In the genomic region with DNA sequence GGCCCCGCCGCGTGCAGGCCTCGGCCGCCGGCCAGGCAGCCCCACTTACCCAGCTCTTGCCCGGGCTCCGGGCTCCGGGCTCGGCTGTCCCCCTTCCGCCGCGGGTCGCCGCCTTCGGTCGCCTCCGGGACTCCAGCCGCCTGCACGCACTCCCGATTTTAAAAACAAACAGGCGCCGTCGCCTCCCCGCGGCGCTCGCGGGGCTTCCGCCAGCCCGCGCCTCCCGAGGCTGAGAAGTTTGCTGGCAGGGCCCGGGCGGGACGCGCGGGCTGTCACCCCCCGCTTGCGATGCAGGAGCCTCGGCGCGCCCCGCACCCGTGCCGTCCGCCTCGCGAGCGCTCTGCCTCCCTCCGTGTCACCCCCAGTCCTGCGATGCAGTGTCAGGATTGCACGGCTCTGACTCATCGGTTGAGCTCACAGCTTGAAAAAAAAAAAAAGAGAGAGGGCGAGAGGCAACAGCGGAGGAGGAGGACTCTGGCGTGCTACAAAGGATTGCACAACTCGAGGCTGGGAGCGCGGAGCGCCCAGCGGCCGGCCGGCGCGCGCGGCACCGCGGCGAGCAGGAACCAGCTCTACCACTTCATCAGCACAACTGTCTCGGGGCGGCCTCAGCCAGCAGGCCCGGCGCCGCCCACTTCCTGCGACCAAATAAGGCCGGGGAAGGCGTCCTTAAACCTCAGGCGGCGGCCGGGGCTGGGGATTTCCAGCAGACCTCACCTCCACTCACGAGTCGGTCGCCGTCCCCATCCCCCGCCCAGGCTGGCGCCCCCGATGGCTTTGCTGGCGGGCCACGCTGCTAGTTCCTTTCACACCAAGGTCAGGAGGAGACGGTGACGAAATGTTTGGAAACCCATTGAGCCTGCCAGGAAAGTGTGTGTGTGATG, we compare ENCODE assay signal across 1 cellular context.
A peak's percentile ranks its signal among the peaks of the same experiment; 100 is the strongest.
TF ChIP-seq lines count a peak whose summit lies in the region.

No MANE protein-coding gene starts in this region.

TF ChIP-seq in HepG2, 621 proteins besides CTCF, POLR2A, EP300 and RAD21 (continued from another document and continues in another):
- TF ChIP-seq, protein P1, sequence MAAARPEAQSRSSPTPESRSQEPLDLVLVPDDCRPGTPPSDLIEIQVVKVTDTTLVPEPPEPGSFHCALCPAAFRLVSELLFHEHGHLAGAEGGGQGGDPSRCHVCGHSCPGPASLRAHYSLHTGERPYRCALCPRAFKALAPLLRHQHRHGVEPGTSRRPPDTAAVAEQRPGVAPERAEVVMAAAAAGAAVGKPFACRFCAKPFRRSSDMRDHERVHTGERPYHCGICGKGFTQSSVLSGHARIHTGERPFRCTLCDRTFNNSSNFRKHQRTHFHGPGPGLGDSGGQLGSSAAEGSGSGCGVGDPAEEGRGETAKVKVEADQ (CRISPR knock-in tag; IDR thresholded peaks at IDR 0.05; ENCODE audit: borderline replicate concordance) = 0 out of 2 replicates have a peak, but pooled peaks have one; percentile 75
- TF ChIP-seq HOXA3 (CRISPR knock-in tag; IDR thresholded peaks at IDR 0.05) (peak; percentile 79; the same call in 1 of the 2 replicates), SALL2 (CRISPR knock-in tag; IDR thresholded peaks at IDR 0.05) (peak; percentile 72), ZNF792 (CRISPR knock-in tag; IDR thresholded peaks at IDR 0.05) (peak; percentile 82), SATB2 (CRISPR knock-in tag; IDR thresholded peaks at IDR 0.05) (no peak), ZKSCAN5 (CRISPR knock-in tag; IDR thresholded peaks at IDR 0.05) (peak; percentile 71; the same call in 1 of the 2 replicates), CEBPB (IDR thresholded peaks at IDR 0.05; ENCODE audit: borderline replicate concordance, low read depth, low read length) (peak; percentile 99), ZNF562 (CRISPR knock-in tag; IDR thresholded peaks at IDR 0.05; ENCODE audit: borderline replicate concordance) (no peak), ZNF34 (CRISPR knock-in tag; IDR thresholded peaks at IDR 0.05; ENCODE audit: borderline replicate concordance) (0 out of 2 replicates have a peak, but pooled peaks have one; percentile 57), NFATC3 (CRISPR knock-in tag; IDR thresholded peaks at IDR 0.05) (no peak), ZNF564 (CRISPR knock-in tag; IDR thresholded peaks at IDR 0.05) (peak; percentile 63), TBL1XR1 (IDR thresholded peaks at IDR 0.05; ENCODE audit: borderline replicate concordance, low read length, partially characterized antibody) (peak; percentile 77), ZNF772 (CRISPR knock-in tag; IDR thresholded peaks at IDR 0.05) (peak; percentile 60; the same call in 1 of the 2 replicates), KDM1A (CRISPR knock-in tag; IDR thresholded peaks at IDR 0.05) (0 out of 2 replicates have a peak, but pooled peaks have one; percentile 5), ZNF546 (CRISPR knock-in tag; conservative IDR thresholded peaks at IDR 0.05) (no peak), NFKB2 (CRISPR knock-in tag; IDR thresholded peaks at IDR 0.05; ENCODE audit: borderline replicate concordance) (peak; percentile 64; the same call in 1 of the 2 replicates), EEA1 (CRISPR knock-in tag; IDR thresholded peaks at IDR 0.05; ENCODE audit: borderline replicate concordance) (no peak; the same call in 1 of the 2 replicates), IRF2 (CRISPR knock-in tag; IDR thresholded peaks at IDR 0.05) (peak; percentile 85), ZBTB3 (CRISPR knock-in tag; IDR thresholded peaks at IDR 0.05; ENCODE audit: borderline replicate concordance, low read depth) (peak; percentile 85; the same call in 1 of the 2 replicates), GFI1 (CRISPR knock-in tag; IDR thresholded peaks at IDR 0.05; ENCODE audit: borderline replicate concordance) (peak; percentile 78), GLI4 (CRISPR knock-in tag; IDR thresholded peaks at IDR 0.05; ENCODE audit: borderline replicate concordance) (no peak), ATF1 (CRISPR knock-in tag; IDR thresholded peaks at IDR 0.05) (no peak), SALL1 (CRISPR knock-in tag; IDR thresholded peaks at IDR 0.05) (peak; percentile 82), ZSCAN20 (CRISPR knock-in tag; IDR thresholded peaks at IDR 0.05; ENCODE audit: borderline replicate concordance) (peak; percentile 23; the same call in 1 of the 2 replicates), ZFP36 (IDR thresholded peaks at IDR 0.05; ENCODE audit: borderline replicate concordance, low read depth, low read length, partially characterized antibody) (no peak), CREB1 (IDR thresholded peaks at IDR 0.05) (peak; percentile 66), CREB1 (CRISPR knock-in tag; IDR thresholded peaks at IDR 0.05) (peak; percentile 17; the same call in 1 of the 2 replicates), HNRNPK (IDR thresholded peaks at IDR 0.05; ENCODE audit: low read depth, low read length, poor library complexity, severe bottlenecking) (peak; percentile 32), HOXA5 (CRISPR knock-in tag; IDR thresholded peaks at IDR 0.05) (peak; percentile 94), ZNF841 (CRISPR knock-in tag; IDR thresholded peaks at IDR 0.05; ENCODE audit: borderline replicate concordance) (no peak), ETV5 (CRISPR knock-in tag; IDR thresholded peaks at IDR 0.05; ENCODE audit: borderline replicate concordance) (peak; percentile 58; the same call in 1 of the 2 replicates), RBFOX2 (IDR thresholded peaks at IDR 0.05; ENCODE audit: low read depth, low read length) (peak; percentile 68), HNRNPLL (IDR thresholded peaks at IDR 0.05; ENCODE audit: low read depth, low read length, poor library complexity, severe bottlenecking) (peak; percentile 82), ZNF224 (CRISPR knock-in tag; IDR thresholded peaks at IDR 0.05) (peak; percentile 84), ZFAT (CRISPR knock-in tag; conservative IDR thresholded peaks at IDR 0.05) (no peak), ERF (CRISPR knock-in tag; IDR thresholded peaks at IDR 0.05) (peak; percentile 85; the same call in 1 of the 2 replicates), ZNF773 (CRISPR knock-in tag; IDR thresholded peaks at IDR 0.05; ENCODE audit: borderline replicate concordance) (no peak), ZKSCAN8 (CRISPR knock-in tag; IDR thresholded peaks at IDR 0.05; ENCODE audit: borderline replicate concordance) (peak; percentile 48; the same call in 1 of the 2 replicates), MIER2 (CRISPR knock-in tag; IDR thresholded peaks at IDR 0.05) (no peak), SNAI1 (CRISPR knock-in tag; IDR thresholded peaks at IDR 0.05; ENCODE audit: borderline replicate concordance) (no peak), ZNF12 (CRISPR knock-in tag; IDR thresholded peaks at IDR 0.05) (0 out of 2 replicates have a peak, but pooled peaks have one; percentile 16), ZBTB21 (CRISPR knock-in tag; IDR thresholded peaks at IDR 0.05) (peak; percentile 26; the same call in 1 of the 2 replicates), HNRNPUL1 (IDR thresholded peaks at IDR 0.05; ENCODE audit: low read depth, low read length) (0 out of 2 replicates have a peak, but pooled peaks have one; percentile 26), SMARCE1 (IDR thresholded peaks at IDR 0.05; ENCODE audit: borderline replicate concordance) (no peak), ZFY (CRISPR knock-in tag; IDR thresholded peaks at IDR 0.05) (peak; percentile 83), CHCHD3 (CRISPR knock-in tag; IDR thresholded peaks at IDR 0.05) (no peak), PAF1 (CRISPR knock-in tag; IDR thresholded peaks at IDR 0.05) (no peak), AGO1 (IDR thresholded peaks at IDR 0.05; ENCODE audit: low read depth, low read length, poor library complexity, severe bottlenecking) (peak; percentile 66), ZZZ3 (CRISPR knock-in tag; IDR thresholded peaks at IDR 0.05; ENCODE audit: borderline replicate concordance) (no peak; the same call in 1 of the 2 replicates)
- TF ChIP-seq, protein P2, sequence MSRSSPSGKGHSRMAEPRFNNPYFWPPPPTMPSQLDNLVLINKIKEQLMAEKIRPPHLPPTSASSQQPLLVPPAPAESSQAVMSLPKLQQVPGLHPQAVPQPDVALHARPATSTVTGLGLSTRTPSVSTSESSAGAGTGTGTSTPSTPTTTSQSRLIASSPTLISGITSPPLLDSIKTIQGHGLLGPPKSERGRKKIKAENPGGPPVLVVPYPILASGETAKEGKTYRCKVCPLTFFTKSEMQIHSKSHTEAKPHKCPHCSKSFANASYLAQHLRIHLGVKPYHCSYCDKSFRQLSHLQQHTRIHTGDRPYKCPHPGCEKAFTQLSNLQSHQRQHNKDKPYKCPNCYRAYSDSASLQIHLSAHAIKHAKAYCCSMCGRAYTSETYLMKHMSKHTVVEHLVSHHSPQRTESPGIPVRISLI (CRISPR knock-in tag; IDR thresholded peaks at IDR 0.05; ENCODE audit: borderline replicate concordance) = peak; percentile 99
- TF ChIP-seq, protein P3, sequence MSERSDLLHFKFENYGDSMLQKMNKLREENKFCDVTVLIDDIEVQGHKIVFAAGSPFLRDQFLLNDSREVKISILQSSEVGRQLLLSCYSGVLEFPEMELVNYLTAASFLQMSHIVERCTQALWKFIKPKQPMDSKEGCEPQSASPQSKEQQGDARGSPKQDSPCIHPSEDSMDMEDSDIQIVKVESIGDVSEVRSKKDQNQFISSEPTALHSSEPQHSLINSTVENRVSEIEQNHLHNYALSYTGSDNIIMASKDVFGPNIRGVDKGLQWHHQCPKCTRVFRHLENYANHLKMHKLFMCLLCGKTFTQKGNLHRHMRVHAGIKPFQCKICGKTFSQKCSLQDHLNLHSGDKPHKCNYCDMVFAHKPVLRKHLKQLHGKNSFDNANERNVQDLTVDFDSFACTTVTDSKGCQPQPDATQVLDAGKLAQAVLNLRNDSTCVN (CRISPR knock-in tag; IDR thresholded peaks at IDR 0.05; ENCODE audit: borderline replicate concordance) = no peak; the same call in 1 of the 2 replicates
- TF ChIP-seq, protein P4, sequence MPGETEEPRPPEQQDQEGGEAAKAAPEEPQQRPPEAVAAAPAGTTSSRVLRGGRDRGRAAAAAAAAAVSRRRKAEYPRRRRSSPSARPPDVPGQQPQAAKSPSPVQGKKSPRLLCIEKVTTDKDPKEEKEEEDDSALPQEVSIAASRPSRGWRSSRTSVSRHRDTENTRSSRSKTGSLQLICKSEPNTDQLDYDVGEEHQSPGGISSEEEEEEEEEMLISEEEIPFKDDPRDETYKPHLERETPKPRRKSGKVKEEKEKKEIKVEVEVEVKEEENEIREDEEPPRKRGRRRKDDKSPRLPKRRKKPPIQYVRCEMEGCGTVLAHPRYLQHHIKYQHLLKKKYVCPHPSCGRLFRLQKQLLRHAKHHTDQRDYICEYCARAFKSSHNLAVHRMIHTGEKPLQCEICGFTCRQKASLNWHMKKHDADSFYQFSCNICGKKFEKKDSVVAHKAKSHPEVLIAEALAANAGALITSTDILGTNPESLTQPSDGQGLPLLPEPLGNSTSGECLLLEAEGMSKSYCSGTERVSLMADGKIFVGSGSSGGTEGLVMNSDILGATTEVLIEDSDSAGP (CRISPR knock-in tag; IDR thresholded peaks at IDR 0.05; ENCODE audit: borderline replicate concordance) = peak; percentile 93
- TF ChIP-seq, protein P5, sequence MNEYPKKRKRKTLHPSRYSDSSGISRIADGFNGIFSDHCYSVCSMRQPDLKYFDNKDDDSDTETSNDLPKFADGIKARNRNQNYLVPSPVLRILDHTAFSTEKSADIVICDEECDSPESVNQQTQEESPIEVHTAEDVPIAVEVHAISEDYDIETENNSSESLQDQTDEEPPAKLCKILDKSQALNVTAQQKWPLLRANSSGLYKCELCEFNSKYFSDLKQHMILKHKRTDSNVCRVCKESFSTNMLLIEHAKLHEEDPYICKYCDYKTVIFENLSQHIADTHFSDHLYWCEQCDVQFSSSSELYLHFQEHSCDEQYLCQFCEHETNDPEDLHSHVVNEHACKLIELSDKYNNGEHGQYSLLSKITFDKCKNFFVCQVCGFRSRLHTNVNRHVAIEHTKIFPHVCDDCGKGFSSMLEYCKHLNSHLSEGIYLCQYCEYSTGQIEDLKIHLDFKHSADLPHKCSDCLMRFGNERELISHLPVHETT (CRISPR knock-in tag; conservative IDR thresholded peaks at IDR 0.05) = peak; percentile 63; the same call in 1 of the 2 replicates
- TF ChIP-seq, protein P6, sequence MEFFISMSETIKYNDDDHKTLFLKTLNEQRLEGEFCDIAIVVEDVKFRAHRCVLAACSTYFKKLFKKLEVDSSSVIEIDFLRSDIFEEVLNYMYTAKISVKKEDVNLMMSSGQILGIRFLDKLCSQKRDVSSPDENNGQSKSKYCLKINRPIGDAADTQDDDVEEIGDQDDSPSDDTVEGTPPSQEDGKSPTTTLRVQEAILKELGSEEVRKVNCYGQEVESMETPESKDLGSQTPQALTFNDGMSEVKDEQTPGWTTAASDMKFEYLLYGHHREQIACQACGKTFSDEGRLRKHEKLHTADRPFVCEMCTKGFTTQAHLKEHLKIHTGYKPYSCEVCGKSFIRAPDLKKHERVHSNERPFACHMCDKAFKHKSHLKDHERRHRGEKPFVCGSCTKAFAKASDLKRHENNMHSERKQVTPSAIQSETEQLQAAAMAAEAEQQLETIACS (CRISPR knock-in tag; IDR thresholded peaks at IDR 0.05) = peak; percentile 95
- TF ChIP-seq, protein P7, sequence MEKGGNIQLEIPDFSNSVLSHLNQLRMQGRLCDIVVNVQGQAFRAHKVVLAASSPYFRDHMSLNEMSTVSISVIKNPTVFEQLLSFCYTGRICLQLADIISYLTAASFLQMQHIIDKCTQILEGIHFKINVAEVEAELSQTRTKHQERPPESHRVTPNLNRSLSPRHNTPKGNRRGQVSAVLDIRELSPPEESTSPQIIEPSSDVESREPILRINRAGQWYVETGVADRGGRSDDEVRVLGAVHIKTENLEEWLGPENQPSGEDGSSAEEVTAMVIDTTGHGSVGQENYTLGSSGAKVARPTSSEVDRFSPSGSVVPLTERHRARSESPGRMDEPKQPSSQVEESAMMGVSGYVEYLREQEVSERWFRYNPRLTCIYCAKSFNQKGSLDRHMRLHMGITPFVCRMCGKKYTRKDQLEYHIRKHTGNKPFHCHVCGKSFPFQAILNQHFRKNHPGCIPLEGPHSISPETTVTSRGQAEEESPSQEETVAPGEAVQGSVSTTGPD (CRISPR knock-in tag; IDR thresholded peaks at IDR 0.05) = no peak
- TF ChIP-seq, protein P8, sequence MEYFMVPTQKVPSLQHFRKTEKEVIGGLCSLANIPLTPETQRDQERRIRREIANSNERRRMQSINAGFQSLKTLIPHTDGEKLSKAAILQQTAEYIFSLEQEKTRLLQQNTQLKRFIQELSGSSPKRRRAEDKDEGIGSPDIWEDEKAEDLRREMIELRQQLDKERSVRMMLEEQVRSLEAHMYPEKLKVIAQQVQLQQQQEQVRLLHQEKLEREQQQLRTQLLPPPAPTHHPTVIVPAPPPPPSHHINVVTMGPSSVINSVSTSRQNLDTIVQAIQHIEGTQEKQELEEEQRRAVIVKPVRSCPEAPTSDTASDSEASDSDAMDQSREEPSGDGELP (IDR thresholded peaks at IDR 0.05; ENCODE audit: borderline replicate concordance, low read depth) = peak; percentile 70; the same call in 1 of the 2 replicates
- TF ChIP-seq, protein P9, sequence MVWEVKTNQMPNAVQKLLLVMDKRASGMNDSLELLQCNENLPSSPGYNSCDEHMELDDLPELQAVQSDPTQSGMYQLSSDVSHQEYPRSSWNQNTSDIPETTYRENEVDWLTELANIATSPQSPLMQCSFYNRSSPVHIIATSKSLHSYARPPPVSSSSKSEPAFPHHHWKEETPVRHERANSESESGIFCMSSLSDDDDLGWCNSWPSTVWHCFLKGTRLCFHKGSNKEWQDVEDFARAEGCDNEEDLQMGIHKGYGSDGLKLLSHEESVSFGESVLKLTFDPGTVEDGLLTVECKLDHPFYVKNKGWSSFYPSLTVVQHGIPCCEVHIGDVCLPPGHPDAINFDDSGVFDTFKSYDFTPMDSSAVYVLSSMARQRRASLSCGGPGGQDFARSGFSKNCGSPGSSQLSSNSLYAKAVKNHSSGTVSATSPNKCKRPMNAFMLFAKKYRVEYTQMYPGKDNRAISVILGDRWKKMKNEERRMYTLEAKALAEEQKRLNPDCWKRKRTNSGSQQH (CRISPR knock-in tag; IDR thresholded peaks at IDR 0.05; ENCODE audit: low read depth) = peak; percentile 33; the same call in 1 of the 2 replicates
